1 cellular context compared by ENCODE assay signal in genomic region chr15:66409565-66410108, GRCh38.
TF ChIP-seq lines count a peak whose summit lies in the region.

No MANE protein-coding gene starts in this region.

TF ChIP-seq in H1, 55 proteins besides CTCF, POLR2A, EP300 and RAD21:
- TF ChIP-seq RFX5 (IDR thresholded peaks at IDR 0.05; ENCODE audit: borderline replicate concordance, low read depth, low read length), result no peak
- TF ChIP-seq USF2 (IDR thresholded peaks at IDR 0.05; ENCODE audit: low read length), result no peak
- no peak for TF ChIP-seq EGR1 (IDR thresholded peaks at IDR 0.05; ENCODE audit: borderline replicate concordance, low read depth, low read length)
- TF ChIP-seq GTF2F1 (IDR thresholded peaks at IDR 0.05; ENCODE audit: borderline replicate concordance, low read depth, low read length), result no peak
